10 cellular contexts compared by ENCODE assay signal in the genomic region with DNA sequence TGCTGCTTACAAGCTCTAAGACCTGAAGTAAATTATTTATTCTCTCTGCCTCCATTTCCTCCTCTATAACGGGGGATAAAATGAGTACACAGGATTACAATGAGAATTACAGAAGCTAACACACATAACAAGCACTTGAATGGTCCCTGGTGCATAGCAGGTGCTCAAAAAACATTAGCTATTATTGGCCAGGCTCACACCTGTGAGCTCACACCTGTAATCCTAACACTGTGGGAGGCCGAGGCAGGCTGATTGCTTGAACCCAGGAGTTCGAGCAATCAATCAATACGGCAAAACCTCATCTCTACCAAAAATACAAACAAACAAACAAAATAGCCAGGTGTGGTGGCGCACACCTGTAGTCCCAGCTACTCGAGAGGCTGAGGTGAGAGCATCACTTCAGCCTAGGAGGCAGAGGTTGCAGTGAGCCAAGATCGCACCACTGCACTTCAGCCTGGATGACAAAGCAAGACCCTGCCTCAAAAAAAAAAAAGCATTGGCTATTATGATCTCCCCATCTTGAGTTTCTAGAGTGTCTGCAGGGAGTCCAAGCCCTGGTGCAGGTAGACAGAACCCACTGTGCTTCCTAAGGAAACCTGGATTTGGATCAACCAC.
DNase-seq lines count a peak whose midpoint lies in the region; ATAC-seq, FAIRE-seq and TF ChIP-seq lines count a peak whose summit lies in the region.
"Had no signal": no experiment of that assay in that cellular context is flagged by ENCODE, and none has a peak within 500 bp of the region (broad histone marks: within the 10 kb centered on the region; RNA-seq: fewer than 3 reads in every experiment).

No MANE protein-coding gene starts in this region.

- peak overlapping the region; percentile 84 for H3K27ac ChIP-seq in left ventricle myocardium inferior (replicated peaks)
- peak overlapping the region; percentile 77 for H3K27ac ChIP-seq in GM12878 (ENCODE audit: control insufficient read depth, insufficient read depth)
- peak overlapping the region in 1 of 3 donors; percentile 41 for H3K27ac ChIP-seq in thyroid gland

- no peak overlapping the region for H3K9ac ChIP-seq in GM12878 (ENCODE audit: control insufficient read depth, insufficient read depth, low read length)

- no peak for TF ChIP-seq RAD21 in GM12878 (IDR thresholded peaks at IDR 0.05; ENCODE audit: insufficient read depth, low read depth, low read length)

- FAIRE-seq in GM12878 (lab: Jason Lieb, UNC): no peak

- H4K20me1 ChIP-seq in GM12878 (ENCODE audit: control insufficient read depth, insufficient read depth): no peaks in the 10 kb centered on the region

- 37% methylated on average over 7 of the region's 7 CpGs for WGBS in GM12878 (ENCODE audit: insufficient coverage, insufficient replicate concordance, low lambda C conversion rate, missing lambda C conversion rate)
- WGBS in thyroid gland, 2 donors: 56 to 63% methylated on average over 7 of the region's 7 CpGs

- no peak for TF ChIP-seq POLR2A in GM12878 (IDR thresholded peaks at IDR 0.05; ENCODE audit: low read depth, low read length)
- TF ChIP-seq POLR2A in thyroid gland (IDR thresholded peaks at IDR 0.05): no peak

- H3K4me1 ChIP-seq in left ventricle myocardium inferior (peaks cover 48% of the 10 kb centered on the region), GM12878 (ENCODE audit: control insufficient read depth, insufficient read depth, low read length) (peaks cover 53% of the 10 kb centered on the region), thyroid gland (peaks cover 7 to 21% of the 10 kb centered on the region in 2 donors)

- intact Hi-C loops in left ventricle myocardium inferior (cut with micrococcal nuclease) (no loop called here), Right ventricle myocardium superior (cut with DNase I) (no loop called here), GM12878 (cut with micrococcal nuclease; ENCODE audit: unreplicated experiment) (loop anchor here (2.0 kb wide), 1 partner anchor 29 kb away; no protein-coding TSS in a partner anchor), thyroid gland (cut with DNase I) (no loop called here)

- H3K36me3 ChIP-seq in left ventricle myocardium inferior (no peaks in the 10 kb centered on the region), GM12878 (ENCODE audit: control insufficient read depth in 2 of 2, insufficient read depth in 2 of 2, low read length in 1 of 2) (peaks cover 5 to 23% of the 10 kb centered on the region in 2 experiments; a peak in 3 of 4 replicates), thyroid gland (no peaks in the 10 kb centered on the region)

- H3K9me3 ChIP-seq in left ventricle myocardium inferior (replicated peaks) (peaks cover 13% of the 10 kb centered on the region), GM12878 (replicated peaks; ENCODE audit: control insufficient read depth, insufficient read depth, low read length) (peaks cover 16% of the 10 kb centered on the region), thyroid gland (no peaks in the 10 kb centered on the region)

- TF ChIP-seq EP300 in GM12878 (IDR thresholded peaks at IDR 0.05; ENCODE audit: borderline replicate concordance in 1 of 2, control insufficient read depth in 1 of 2, low read depth in 2 of 2, low read length in 2 of 2): no peak

- CTCF ChIA-PET in GM12878 (lab: Yijun Ruan, JAX): interaction anchor here (1.2 to 1.3 kb wide), 2 partner anchors 10 to 39 kb away, joined by 4 to 5 read pairs; no protein-coding TSS in a partner anchor

- no peaks in the 10 kb centered on the region for H3K27me3 ChIP-seq in left ventricle myocardium inferior (ENCODE audit: low read depth)
- H3K27me3 ChIP-seq in GM12878 (replicated peaks in 1 of 2; ENCODE audit: control insufficient read depth in 2 of 2, insufficient read depth in 2 of 2, low read length in 1 of 2): no peaks in the 10 kb centered on the region
- no peaks in the 10 kb centered on the region for H3K27me3 ChIP-seq in thyroid gland

- no peak overlapping the region for H2AFZ ChIP-seq in GM12878 (ENCODE audit: control insufficient read depth, low read depth, low read length)

- no peak for ATAC-seq in Right ventricle myocardium superior (ENCODE audit: poor library complexity)
- no peak for ATAC-seq in GM12878

- H3K79me2 ChIP-seq in GM12878 (ENCODE audit: control insufficient read depth, insufficient read depth, low read length): peaks cover 94% of the 10 kb centered on the region

- DNase-seq in left ventricle myocardium inferior (no peak), Right ventricle myocardium superior (no peak), NCI-H2107 treated with DMSO at 0.1 percent for 48 hours (lab: John Stamatoyannopoulos, UW; ENCODE audit: unreplicated experiment) (peak; percentile 96), GM12878 (ENCODE audit: low read depth, low spot score) (no peak), thyroid gland (peak; percentile 54 to 59), NOMO-1 treated with DMSO at 0.1 percent for 48 hours (lab: John Stamatoyannopoulos, UW; ENCODE audit: unreplicated experiment) (no peak), DMS53 (lab: John Stamatoyannopoulos, UW) (no peak), GM20000 (ENCODE audit: low spot score) (no peak)
- DNase-seq: endodermal cell, glutamatergic neuron had no signal

- RAD21 ChIA-PET in GM12878 (lab: Charles Lee; ENCODE audit: unreplicated experiment): interaction anchor here (0.6 to 2.1 kb wide), 10 partner anchors 9 to 299 kb away, joined by 3 to 8 read pairs (median 3); no protein-coding TSS in a partner anchor

- SMC1A ChIA-PET in GM12878 (lab: Charles Lee; ENCODE audit: uncharacterized antibody, unreplicated experiment): interaction anchor here (0.6 to 3.4 kb wide), 8 partner anchors 13 to 147 kb away, joined by 3 to 16 read pairs (median 5); no protein-coding TSS in a partner anchor

- no peak overlapping the region for H3K4me3 ChIP-seq in left ventricle myocardium inferior
- H3K4me3 ChIP-seq in GM12878: no peak overlapping the region
- H3K4me3 ChIP-seq in thyroid gland (replicated peaks in 1 of 3): no peak overlapping the region

- POLR2A ChIA-PET in GM12878 (lab: Charles Lee): interaction anchor here (0.6 to 1.4 kb wide), 4 partner anchors 9 to 82 kb away, joined by 3 to 6 read pairs (median 4); no protein-coding TSS in a partner anchor

- peak overlapping the region; percentile 59 for H3K4me2 ChIP-seq in GM12878 (ENCODE audit: control insufficient read depth, insufficient read depth)

- TF ChIP-seq CTCF in left ventricle myocardium inferior (IDR thresholded peaks at IDR 0.05; ENCODE audit: borderline replicate concordance) (no peak), GM12878 (IDR thresholded peaks at IDR 0.05 in 2 of 3, conservative IDR thresholded peaks at IDR 0.05 in 1 of 3; ENCODE audit: control insufficient read depth in 2 of 3, extremely low read depth in 1 of 3, insufficient read depth in 1 of 3, low read depth in 3 of 3, low read length in 3 of 3) (no peak), thyroid gland (IDR thresholded peaks at IDR 0.05) (no peak), GM20000 (IDR thresholded peaks at IDR 0.05; ENCODE audit: extremely low read depth, missing control alignments) (no peak)

- no TSS peak for BruUV-seq in GM12878 (replicated peaks; lab: Mats Ljungman, UMichigan)

- in situ Hi-C loops in GM12878 (cut with MboI): no loop called here

TF ChIP-seq in GM12878, 131 proteins besides CTCF, POLR2A, EP300 and RAD21:
- TF ChIP-seq, protein P1, sequence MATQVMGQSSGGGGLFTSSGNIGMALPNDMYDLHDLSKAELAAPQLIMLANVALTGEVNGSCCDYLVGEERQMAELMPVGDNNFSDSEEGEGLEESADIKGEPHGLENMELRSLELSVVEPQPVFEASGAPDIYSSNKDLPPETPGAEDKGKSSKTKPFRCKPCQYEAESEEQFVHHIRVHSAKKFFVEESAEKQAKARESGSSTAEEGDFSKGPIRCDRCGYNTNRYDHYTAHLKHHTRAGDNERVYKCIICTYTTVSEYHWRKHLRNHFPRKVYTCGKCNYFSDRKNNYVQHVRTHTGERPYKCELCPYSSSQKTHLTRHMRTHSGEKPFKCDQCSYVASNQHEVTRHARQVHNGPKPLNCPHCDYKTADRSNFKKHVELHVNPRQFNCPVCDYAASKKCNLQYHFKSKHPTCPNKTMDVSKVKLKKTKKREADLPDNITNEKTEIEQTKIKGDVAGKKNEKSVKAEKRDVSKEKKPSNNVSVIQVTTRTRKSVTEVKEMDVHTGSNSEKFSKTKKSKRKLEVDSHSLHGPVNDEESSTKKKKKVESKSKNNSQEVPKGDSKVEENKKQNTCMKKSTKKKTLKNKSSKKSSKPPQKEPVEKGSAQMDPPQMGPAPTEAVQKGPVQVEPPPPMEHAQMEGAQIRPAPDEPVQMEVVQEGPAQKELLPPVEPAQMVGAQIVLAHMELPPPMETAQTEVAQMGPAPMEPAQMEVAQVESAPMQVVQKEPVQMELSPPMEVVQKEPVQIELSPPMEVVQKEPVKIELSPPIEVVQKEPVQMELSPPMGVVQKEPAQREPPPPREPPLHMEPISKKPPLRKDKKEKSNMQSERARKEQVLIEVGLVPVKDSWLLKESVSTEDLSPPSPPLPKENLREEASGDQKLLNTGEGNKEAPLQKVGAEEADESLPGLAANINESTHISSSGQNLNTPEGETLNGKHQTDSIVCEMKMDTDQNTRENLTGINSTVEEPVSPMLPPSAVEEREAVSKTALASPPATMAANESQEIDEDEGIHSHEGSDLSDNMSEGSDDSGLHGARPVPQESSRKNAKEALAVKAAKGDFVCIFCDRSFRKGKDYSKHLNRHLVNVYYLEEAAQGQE (IDR thresholded peaks at IDR 0.05; ENCODE audit: low read depth, low read length): no peak
- no peak for TF ChIP-seq GABPA (IDR thresholded peaks at IDR 0.05; ENCODE audit: low read depth)
- no peak for TF ChIP-seq BCL11A (IDR thresholded peaks at IDR 0.05; ENCODE audit: low read depth, low read length)
- no peak for TF ChIP-seq EED (IDR thresholded peaks at IDR 0.05; ENCODE audit: low read depth)
- TF ChIP-seq FOXM1 (IDR thresholded peaks at IDR 0.05; ENCODE audit: low read depth, low read length): 0 out of 2 replicates have a peak, but pooled peaks have one; percentile 12

Comparison
In these comparisons a context has a peak if more than half of its experiments do, and no peak if none do; other contexts are left out.
1. DNase-seq: peak in NCI-H2107 treated with DMSO at 0.1 percent for 48 hours (single experiment) and thyroid gland (2 of 2); none in left ventricle myocardium inferior (single experiment), Right ventricle myocardium superior (single experiment), GM12878 (single experiment), NOMO-1 treated with DMSO at 0.1 percent for 48 hours (single experiment), DMS53 (single experiment) and GM20000 (single experiment).